Comparison of ENCODE assay signal across 8 cellular contexts in the genomic region with DNA sequence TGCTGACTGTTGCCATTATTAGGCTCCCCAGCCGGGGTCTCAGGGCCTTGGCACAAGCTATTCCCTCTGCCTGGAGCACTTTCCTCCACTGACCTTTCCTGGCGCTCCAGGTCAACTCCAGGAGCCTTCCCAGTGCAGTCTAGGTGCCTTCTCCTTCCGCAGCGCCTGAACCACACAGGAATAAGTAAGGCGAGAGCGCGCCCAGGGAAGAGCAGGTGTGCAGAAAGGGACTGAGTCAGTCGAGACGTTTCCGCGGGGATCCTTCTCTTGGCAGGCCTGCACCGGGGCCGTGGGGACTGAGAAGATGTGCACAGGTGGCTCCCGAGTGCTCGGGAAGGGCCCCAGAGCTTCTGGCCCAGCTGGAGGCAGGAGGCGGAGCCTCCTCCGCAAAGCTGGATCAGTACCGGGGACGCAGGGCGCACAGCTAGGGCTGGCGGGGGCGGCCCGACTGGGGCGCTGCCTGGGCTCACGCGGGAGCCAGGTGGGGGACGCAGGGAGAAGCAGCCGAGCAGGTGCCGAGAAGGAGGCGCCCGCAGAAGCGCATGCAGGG. TPM values are rescaled to one million over a fixed set of nuclear protein-coding genes. Genes with fewer than 3 reads are reported as not detected.
DNase-seq lines count a peak whose midpoint lies in the region; TF ChIP-seq lines count a peak whose summit lies in the region.

No MANE protein-coding gene starts in this region.

- H3K4me3 ChIP-seq in adipocyte (ENCODE audit: low read length) (peak overlapping the region; percentile 54), suprapubic skin (peak overlapping the region; percentile 49)

- no peak for TF ChIP-seq CTCF in suprapubic skin (IDR thresholded peaks at IDR 0.05)

- no peak overlapping the region for H3K27ac ChIP-seq in suprapubic skin

- TF ChIP-seq POLR2A in suprapubic skin (IDR thresholded peaks at IDR 0.05), result no peak

- WGBS in suprapubic skin, result 39% methylated on average over 13 of the region's 32 CpGs

- H3K36me3 ChIP-seq in adipocyte (ENCODE audit: control insufficient read depth, insufficient read depth, low read length, severe bottlenecking), result peaks cover 24% of the 10 kb centered on the region
- H3K36me3 ChIP-seq in suprapubic skin, result peaks cover 15% of the 10 kb centered on the region

- H3K9me3 ChIP-seq in adipocyte (ENCODE audit: control insufficient read depth, low read length) (no peaks in the 10 kb centered on the region), suprapubic skin (no peaks in the 10 kb centered on the region)

- H3K27me3 ChIP-seq in adipocyte (replicated peaks; ENCODE audit: control insufficient read depth, insufficient read depth, low read length), result peaks cover 8% of the 10 kb centered on the region
- H3K27me3 ChIP-seq in suprapubic skin, result peaks cover 28% of the 10 kb centered on the region

- no peak overlapping the region for H3K9ac ChIP-seq in adipocyte (ENCODE audit: low read length)

- no peak for TF ChIP-seq EP300 in suprapubic skin (IDR thresholded peaks at IDR 0.05)

- H3K4me1 ChIP-seq in adipocyte (ENCODE audit: control insufficient read depth, insufficient read depth, low read length) (peaks cover 5% of the 10 kb centered on the region), suprapubic skin (peaks cover 15% of the 10 kb centered on the region)

- peak; percentile 13 for DNase-seq in stimulated activated CD8-positive, alpha-beta memory T cell treated with anti-CD3 and anti-CD28 coated beads, Interleukin-12 subunit alpha, Interleukin-12 subunit beta, amount 100 ng/mL, for 4 hours (ENCODE audit: low read depth)
- DNase-seq in stimulated activated CD8-positive, alpha-beta memory T cell treated with anti-CD3 and anti-CD28 coated beads, Interleukin-4, amount 100 ng/mL, for 48 hours, result no peak
- DNase-seq in NCI-H2107 treated with DMSO at 0.1 percent for 48 hours (lab: John Stamatoyannopoulos, UW; ENCODE audit: unreplicated experiment), result peak; percentile 100
- no peak for DNase-seq in adipocyte (ENCODE audit: low read depth)
- peak; percentile 25 for DNase-seq in kidney tubule cell (ENCODE audit: low spot score)
- no peak for DNase-seq in suprapubic skin (ENCODE audit: low spot score in 2 of 2)
- DNase-seq in AML-193 (lab: John Stamatoyannopoulos, UW), result no peak
- no peak for DNase-seq in UCSD-AML1 (lab: John Stamatoyannopoulos, UW; ENCODE audit: unreplicated experiment)

RNA-seq across cellular contexts. Expression of a gene that starts 0.8 kb away (rescaled TPM):
- total RNA-seq in suprapubic skin, result 1 to 10 TPM in 1 of 4 donors, under 1 TPM in 1, not detected in 2; 0.38 to 1.7 TPM

Comparison
In these comparisons a context has a peak if more than half of its experiments do, and no peak if none do; other contexts are left out.
1. DNase-seq: peak in stimulated activated CD8-positive, alpha-beta memory T cell treated with anti-CD3 and anti-CD28 coated beads, Interleukin-12 subunit alpha, Interleukin-12 subunit beta, amount 100 ng/mL, for 4 hours (single experiment), NCI-H2107 treated with DMSO at 0.1 percent for 48 hours (single experiment) and kidney tubule cell (single experiment); none in stimulated activated CD8-positive, alpha-beta memory T cell treated with anti-CD3 and anti-CD28 coated beads, Interleukin-4, amount 100 ng/mL, for 48 hours (single experiment), adipocyte (single experiment), suprapubic skin (0 of 2), AML-193 (0 of 2) and UCSD-AML1 (single experiment).